17 cellular contexts compared by ENCODE assay signal in genomic region chr20:64123517-64123916, GRCh38. TPM values are rescaled to one million over a fixed set of nuclear protein-coding genes. Genes with fewer than 3 reads are reported as not detected.
DNase-seq lines count a peak whose midpoint lies in the region; ATAC-seq and TF ChIP-seq lines count a peak whose summit lies in the region.
"Not testable (repeated sequence)": the region's sequence is repeated elsewhere in the genome, so short reads cannot be mapped to it uniquely, and the experiment has no call there.
"Had no signal": no experiment of that assay in that cellular context is flagged by ENCODE, and none has a peak within 500 bp of the region (broad histone marks: within the 10 kb centered on the region; RNA-seq: fewer than 3 reads in every experiment).

No MANE protein-coding gene starts in this region.

- not testable (repeated sequence) for TF ChIP-seq CTCF in HEK293 (tag by site-specific recombination; IDR thresholded peaks at IDR 0.05); PC-9 (conservative IDR thresholded peaks at IDR 0.05); upper lobe of right lung (IDR thresholded peaks at IDR 0.05)

- H3K79me2 ChIP-seq in PC-9 (ENCODE audit: low read depth): not testable (repeated sequence)

- H3K36me3 ChIP-seq in HEK293 (ENCODE audit: control insufficient read depth in 2 of 2, insufficient read depth in 1 of 2, low read length in 2 of 2); PC-9 (ENCODE audit: low read depth); upper lobe of right lung: not testable (repeated sequence)

- H3F3A ChIP-seq in PC-9 (ENCODE audit: insufficient read depth, low read depth): not testable (repeated sequence)

- CTCF ChIA-PET in HEK293 (lab: Yijun Ruan, JAX): not testable (repeated sequence)
- CTCF ChIA-PET in PC-9 (lab: Charles Lee): interaction anchor here (0.7 kb wide), 1 partner anchor 70 kb away, joined by 4 read pairs; no protein-coding TSS in a partner anchor

- not testable (repeated sequence) for H3K4me1 ChIP-seq in HEK293 (ENCODE audit: control insufficient read depth, insufficient read depth, low read length); PC-9 (replicated peaks; ENCODE audit: insufficient read depth); upper lobe of right lung

- H3K27ac ChIP-seq in HEK293 (ENCODE audit: extremely low read depth, low read depth, low read length); upper lobe of right lung: not testable (repeated sequence)
- peak overlapping the region; percentile 34; the same call in 1 of the 2 replicates for H3K27ac ChIP-seq in PC-9

- not testable (repeated sequence) for ATAC-seq in upper lobe of right lung

- intact Hi-C loops in PC-9 (cut with micrococcal nuclease; ENCODE audit: unreplicated experiment): loop anchor here (5.0 kb wide), 3 partner anchors 41 to 166 kb away; partner anchors contain the start of genes LKAAEAR1, OPRL1 and UCKL1
- intact Hi-C loops in cardiac septum (cut with DNase I): loop anchor here (5.0 kb wide), 1 partner anchor 586 kb away; the partner anchor contains the start of gene PTK6
- intact Hi-C loops in posterior vena cava (cut with DNase I): loop anchor here in 1 of 2 donors (5.0 kb wide), 1 partner anchor 86 kb away; the partner anchor contains the start of gene C20orf204
- intact Hi-C loops in upper lobe of right lung (cut with DNase I): not testable (repeated sequence)

- H3K27me3 ChIP-seq in PC-9 (ENCODE audit: insufficient read depth, low read depth): peaks cover 59% of the 10 kb centered on the region
- H3K27me3 ChIP-seq in upper lobe of right lung: not testable (repeated sequence)

- DNase-seq in PC-9: not testable (repeated sequence)
- peak; percentile 7 for DNase-seq in activated CD8-positive, alpha-beta memory T cell treated with anti-CD3 and anti-CD28 coated beads, Interleukin-2, amount 50 U/mL, for 48 hours
- peak; percentile 41 for DNase-seq in cardiac septum (ENCODE audit: low spot score)
- peak; percentile 22 for DNase-seq in mesenteric fat pad (ENCODE audit: low spot score)
- DNase-seq in posterior vena cava (ENCODE audit: low spot score): peak; percentile 2
- peak; percentile 25 for DNase-seq in upper lobe of right lung

- not testable (repeated sequence) for BruUV-seq in PC-9 (replicated peaks; lab: Mats Ljungman, UMichigan)

- H3K9me3 ChIP-seq in HEK293 (ENCODE audit: control insufficient read depth, insufficient read depth, low read depth, low read length); PC-9 (ENCODE audit: insufficient read depth, low read depth); upper lobe of right lung: not testable (repeated sequence)

- POLR2A ChIA-PET in HEK293 (lab: Yijun Ruan, JAX); PC-9 (lab: Charles Lee; ENCODE audit: unreplicated experiment): not testable (repeated sequence)

- H4K20me1 ChIP-seq in PC-9 (ENCODE audit: insufficient read depth): not testable (repeated sequence)

- H3K9me2 ChIP-seq in PC-9 (ENCODE audit: insufficient read depth): not testable (repeated sequence)

- not testable (repeated sequence) for H2AFZ ChIP-seq in PC-9

- not testable (repeated sequence) for H3K4me2 ChIP-seq in PC-9

- not testable (repeated sequence) for H3K4me3 ChIP-seq in HEK293 (ENCODE audit: low read depth, low read length); PC-9; upper lobe of right lung

TF ChIP-seq in HEK293, 187 proteins besides CTCF, POLR2A, EP300 and RAD21:
- TF ChIP-seq PRDM4 (tag by site-specific recombination; IDR thresholded peaks at IDR 0.05): peak; percentile 96

RNA-seq across cellular contexts. Expression of gene NPBWR2, which starts 16.2 kb away (rescaled TPM):
- not detected in 2 replicates for total RNA-seq in PC-9 (2021)
- total RNA-seq in cardiac septum: not detected
- total RNA-seq in mesenteric fat pad: not detected
- total RNA-seq in posterior vena cava: not detected
- total RNA-seq in upper lobe of right lung: not detected
- total RNA-seq: A172; A673; B cell; Caco-2; Calu3; CD4-positive, alpha-beta memory T cell; CD4-positive, CD25-positive, alpha-beta regulatory T cell; CD8-positive, alpha-beta memory T cell; CD8-positive, alpha-beta T cell; Daoy had no signal

RNA-seq across cellular contexts. Expression of gene LKAAEAR1, which starts 39.3 kb away (rescaled TPM):
- total RNA-seq in PC-9 (2021) (not detected in 2 replicates), cardiac septum (not detected), mesenteric fat pad (not detected), posterior vena cava (not detected), upper lobe of right lung (not detected)
- total RNA-seq: A172; Caco-2; Calu3; CD4-positive, CD25-positive, alpha-beta regulatory T cell; Daoy had no signal

RNA-seq across cellular contexts. Expression of gene MYT1, which starts 40.7 kb away (rescaled TPM):
- total RNA-seq in PC-9 (2021) (0.18 TPM in 1 of 2 replicates, not detected in the other), cardiac septum (not detected), mesenteric fat pad (not detected), posterior vena cava (not detected), upper lobe of right lung (0.12 TPM)
- total RNA-seq: A673; CD4-positive, alpha-beta memory T cell; CD4-positive, CD25-positive, alpha-beta regulatory T cell; CD8-positive, alpha-beta T cell; Daoy had no signal

RNA-seq across cellular contexts. Expression of gene OPRL1, which starts 43.6 kb away (rescaled TPM):
- total RNA-seq in PC-9 (2021) (1.5 and 2.7 TPM in 2 replicates), cardiac septum (0.48 TPM), mesenteric fat pad (1.3 TPM), posterior vena cava (1 to 10 TPM in 1 of 2 donors, under 1 TPM in 1; 0.76 to 1.4 TPM), upper lobe of right lung (1.9 TPM)

RNA-seq across cellular contexts. Expression of gene RGS19, which starts 44.2 kb away (rescaled TPM):
- total RNA-seq in PC-9 (2021): 33.3 and 39.2 TPM in 2 replicates
- 3.1 TPM for total RNA-seq in cardiac septum
- 29.0 TPM for total RNA-seq in mesenteric fat pad
- total RNA-seq in posterior vena cava: 10 to 100 TPM; 18.0 to 19.1 TPM
- 40.8 TPM for total RNA-seq in upper lobe of right lung
